In genomic region chr3:126134219-126134975, GRCh38 we compare ENCODE assay signal across 7 cellular contexts. TPM values are rescaled to one million over a fixed set of nuclear protein-coding genes. Genes with fewer than 3 reads are reported as not detected.
DNase-seq lines count a peak whose midpoint lies in the region; ATAC-seq and TF ChIP-seq lines count a peak whose summit lies in the region.

No MANE protein-coding gene starts in this region.

- intact Hi-C loops in breast epithelium (cut with DNase I; ENCODE audit: low total_unique reads), result no loop called here

- H3K36me3 ChIP-seq in breast epithelium, result no peaks in the 10 kb centered on the region

- no peak overlapping the region for H3K4me3 ChIP-seq in GM12864 (ENCODE audit: low read depth, low read length)
- no peak overlapping the region for H3K4me3 ChIP-seq in NB4 (ENCODE audit: low read depth, low read length)
- no peak overlapping the region for H3K4me3 ChIP-seq in breast epithelium

- no peaks in the 10 kb centered on the region for H3K27me3 ChIP-seq in breast epithelium

- no peak for TF ChIP-seq POLR2A in NB4 (IDR thresholded peaks at IDR 0.05; ENCODE audit: extremely low read depth, insufficient read length)
- no peak for TF ChIP-seq POLR2A in breast epithelium (IDR thresholded peaks at IDR 0.05)

- ATAC-seq in HG03097 (IDR thresholded peaks at IDR 0.05; ENCODE audit: low FRiP score, unreplicated experiment), result no peak

- H3K27ac ChIP-seq in breast epithelium, result no peak overlapping the region

- peaks cover 0 to under 1% of the 10 kb centered on the region in 2 donors for H3K4me1 ChIP-seq in breast epithelium

- TF ChIP-seq CTCF in GM12864 (IDR thresholded peaks at IDR 0.05; ENCODE audit: low read depth, low read length, missing control alignments) (peak; percentile 79), NB4 (IDR thresholded peaks at IDR 0.05; ENCODE audit: low read depth, low read length) (peak; percentile 56), breast epithelium (IDR thresholded peaks at IDR 0.05) (peak; percentile 65 to 82 (median 82))

- DNase-seq in GM12864 (ENCODE audit: low read depth) (no peak), NB4 (ENCODE audit: low read depth) (peak; percentile 62), T-helper 1 cell (peak in 3 of 5 donors; percentile 8 to 26 (median 11)), breast epithelium (ENCODE audit: low spot score in 2 of 2) (peak; percentile 36 to 66), islet precursor cell (peak; percentile 78)
- peak; percentile 18 to 30 (median 25) for DNase-seq in stimulated activated CD4-positive, alpha-beta T cell treated with anti-CD3 and anti-CD28 coated beads, Interleukin-1b, Interleukin-23, amount 100 ng/mL, for 24 hours (ENCODE audit: low read depth in 4 of 4, low spot score in 1 of 4)

- H3K9me3 ChIP-seq in breast epithelium, result no peaks in the 10 kb centered on the region

RNA-seq across cellular contexts. Expression of gene ALDH1L1, which starts 46.0 kb away (rescaled TPM):
- total RNA-seq in breast epithelium, result 10 to 100 TPM; 10.8 to 88.3 (median 29.0) TPM

RNA-seq across cellular contexts. Expression of gene SLC41A3, which starts 50.5 kb away (rescaled TPM):
- total RNA-seq in breast epithelium, result 10 to 100 TPM; 42.6 to 53.7 (median 50.1) TPM
